ENCODE assay signal across 8 cellular contexts in the genomic region with DNA sequence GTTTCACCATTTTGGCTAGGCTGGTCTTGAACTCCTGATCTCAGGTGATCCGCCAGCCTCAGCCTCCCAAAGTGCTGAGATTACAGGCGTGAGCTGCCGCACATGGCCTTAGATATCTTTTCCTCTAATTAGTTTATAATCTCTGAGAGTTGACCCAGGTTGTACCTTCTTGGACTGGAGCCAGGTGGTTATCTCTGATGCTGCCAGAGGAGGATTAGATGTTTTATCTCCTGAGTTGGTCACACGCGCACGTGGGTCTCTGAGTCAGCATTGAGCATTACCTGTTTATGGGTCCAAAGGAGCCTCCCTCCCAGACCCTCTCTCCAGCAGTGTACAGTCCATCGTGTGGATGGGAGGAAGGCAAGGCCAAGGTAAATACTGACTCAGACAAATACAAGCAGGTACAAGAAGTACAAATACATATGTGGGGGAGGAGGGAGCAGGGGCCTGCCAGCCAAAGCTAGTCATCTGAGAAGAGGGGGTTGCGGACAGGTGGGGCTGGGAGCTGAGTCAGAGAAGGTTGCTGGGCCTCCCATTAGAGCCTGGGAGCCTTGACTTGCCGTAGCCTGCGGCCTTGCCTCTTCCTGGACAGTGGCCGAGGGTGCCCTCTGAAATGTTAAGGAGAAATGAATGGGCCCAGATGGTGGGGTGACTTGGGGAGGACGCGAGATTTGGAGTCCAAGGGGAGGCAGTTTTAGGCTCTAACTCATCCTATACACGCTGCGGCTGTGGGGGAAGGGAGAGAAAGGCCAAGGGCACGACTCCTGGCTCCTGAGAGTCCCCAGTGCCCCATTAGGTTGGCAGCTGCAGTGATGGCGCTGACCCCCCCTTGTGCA. TPM values are rescaled to one million over a fixed set of nuclear protein-coding genes. Genes with fewer than 3 reads are reported as not detected.
A peak's percentile ranks its signal among the peaks of the same experiment; 100 is the strongest.
DNase-seq lines count a peak whose midpoint lies in the region; ATAC-seq, FAIRE-seq and TF ChIP-seq lines count a peak whose summit lies in the region.

No MANE protein-coding gene starts in this region.

- H3K18ac ChIP-seq in mesendoderm (ENCODE audit: low read length), result no peak overlapping the region

- H3K27ac Mint-ChIP-seq in astrocyte (ENCODE audit: unreplicated experiment), result no peak overlapping the region

- DNase-seq in A172 (ENCODE audit: low spot score) (peak; percentile 95), NCI-H1092 treated with DMSO at 0.1 percent for 48 hours (lab: John Stamatoyannopoulos, UW) (peak; percentile 52), astrocyte (ENCODE audit: low read depth) (peak; percentile 39), mesendoderm (no peak), NCI-H524 treated with DMSO at 0.1 percent for 48 hours (lab: John Stamatoyannopoulos, UW) (no peak), NCI-H524 (lab: John Stamatoyannopoulos, UW) (no peak)

- no peak overlapping the region for H3K4me3 Mint-ChIP-seq in astrocyte (ENCODE audit: unreplicated experiment)

- no peak overlapping the region for H3K4me3 ChIP-seq in astrocyte (ENCODE audit: insufficient read depth, low read depth, low read length)
- H3K4me3 ChIP-seq in mesendoderm (ENCODE audit: low read length), result no peak overlapping the region

- H3K36me3 ChIP-seq in astrocyte (ENCODE audit: insufficient read depth, low read length) (no peaks in the 10 kb centered on the region), mesendoderm (ENCODE audit: control insufficient read depth, insufficient read depth, low read length) (no peaks in the 10 kb centered on the region)

- H2BK5ac ChIP-seq in mesendoderm (ENCODE audit: low read length), result no peak overlapping the region

- H4K5ac ChIP-seq in mesendoderm (ENCODE audit: low read length), result no peak overlapping the region

- H3K4me1 Mint-ChIP-seq in astrocyte (ENCODE audit: low read depth, unreplicated experiment), result peaks cover 23% of the 10 kb centered on the region

- H3K27ac ChIP-seq in astrocyte (ENCODE audit: low read depth, low read length) (no peak overlapping the region), mesendoderm (ENCODE audit: low read depth, low read length) (no peak overlapping the region)

- H4K8ac ChIP-seq in mesendoderm (ENCODE audit: low read depth, low read length), result no peak overlapping the region

- H3K56ac ChIP-seq in mesendoderm (ENCODE audit: low read length), result peak overlapping the region; percentile 25

- no peaks in the 10 kb centered on the region for H3K9me3 Mint-ChIP-seq in astrocyte (ENCODE audit: unreplicated experiment)

- peaks cover 3% of the 10 kb centered on the region for H3K36me3 Mint-ChIP-seq in astrocyte (ENCODE audit: low read depth, unreplicated experiment)

- H2BK120ac ChIP-seq in mesendoderm (ENCODE audit: low read depth, low read length), result no peak overlapping the region

- no peak overlapping the region for H2AK5ac ChIP-seq in mesendoderm (ENCODE audit: low read length)

- H3K4me2 ChIP-seq in astrocyte (ENCODE audit: low read length), result no peak overlapping the region
- no peak overlapping the region for H3K4me2 ChIP-seq in mesendoderm (ENCODE audit: low read length)

- H3K4me1 ChIP-seq in astrocyte (ENCODE audit: insufficient read depth, low read length) (peaks cover 36% of the 10 kb centered on the region), mesendoderm (ENCODE audit: control insufficient read depth, low read depth, low read length) (no peaks in the 10 kb centered on the region)

- no peaks in the 10 kb centered on the region for H3K9me3 ChIP-seq in astrocyte (ENCODE audit: insufficient read depth, low read depth, low read length)

- WGBS in mesendoderm (ENCODE audit: extremely low coverage, insufficient coverage, low lambda C conversion rate), result no CpG with 5 or more reads among the region's 17 CpGs

- no peak overlapping the region for H2AFZ ChIP-seq in astrocyte (ENCODE audit: low read depth, low read length)

- no peaks in the 10 kb centered on the region for H3K79me2 ChIP-seq in astrocyte (ENCODE audit: insufficient read depth, low read length)
- H3K79me2 ChIP-seq in mesendoderm (ENCODE audit: control insufficient read depth, insufficient read depth, low read length), result no peaks in the 10 kb centered on the region

- H3K27me3 ChIP-seq in astrocyte (ENCODE audit: insufficient read depth, low read length), result no peaks in the 10 kb centered on the region
- no peaks in the 10 kb centered on the region for H3K27me3 ChIP-seq in mesendoderm (ENCODE audit: insufficient read depth, low read length, poor library complexity)

- H3K27me3 Mint-ChIP-seq in astrocyte (ENCODE audit: low read depth, unreplicated experiment), result peaks cover 5% of the 10 kb centered on the region

- H3K9ac ChIP-seq in astrocyte (ENCODE audit: low read length) (no peak overlapping the region), mesendoderm (ENCODE audit: low read length) (no peak overlapping the region)

- no peak overlapping the region for H3K4ac ChIP-seq in mesendoderm (ENCODE audit: low read depth, low read length)

- no peaks in the 10 kb centered on the region for H4K20me1 ChIP-seq in astrocyte (ENCODE audit: insufficient read depth, low read length)

- H3K23ac ChIP-seq in mesendoderm (ENCODE audit: low read length), result no peak overlapping the region

- ATAC-seq in HG02840 (IDR thresholded peaks at IDR 0.05; ENCODE audit: low FRiP score, unreplicated experiment), result no peak
- no peak for ATAC-seq in HG02938 (IDR thresholded peaks at IDR 0.05; ENCODE audit: unreplicated experiment)

- H2BK15ac ChIP-seq in mesendoderm (replicated peaks; ENCODE audit: low read depth), result no peak overlapping the region

- TF ChIP-seq CTCF in astrocyte (IDR thresholded peaks at IDR 0.05; ENCODE audit: insufficient read depth, low read depth, low read length), result no peak

- H3K79me1 ChIP-seq in mesendoderm (ENCODE audit: low read length), result no peaks in the 10 kb centered on the region

- FAIRE-seq in astrocyte (lab: Jason Lieb, UNC), result no peak

RNA-seq across cellular contexts. Expression of gene IL6R, which starts 13.1 kb away (rescaled TPM):
- total RNA-seq in A172 (2014; rRNA removed; shearing (Covaris generic)), result 2.4 and 4.5 TPM in 2 replicates
- 2.2 and 2.5 TPM in 2 replicates for total RNA-seq in astrocyte
- 2.4 TPM for polyA plus RNA-seq in mesendoderm (2013, experiment 1 of 2)
- 3.6 TPM for polyA plus RNA-seq in mesendoderm (2013, experiment 2 of 2)

Comparison
In these comparisons a context has a peak if more than half of its experiments do, and no peak if none do; other contexts are left out.
1. DNase-seq: peak in A172 (single experiment), NCI-H1092 treated with DMSO at 0.1 percent for 48 hours (single experiment) and astrocyte (single experiment); none in mesendoderm (single experiment), NCI-H524 treated with DMSO at 0.1 percent for 48 hours (single experiment) and NCI-H524 (0 of 2).